ENCODE assay signal across 14 cellular contexts in genomic region chr2:240508832-240509545, GRCh38.
"Had no signal": no experiment of that assay in that cellular context is flagged by ENCODE, and none has a peak within 500 bp of the region (broad histone marks: within the 10 kb centered on the region; RNA-seq: fewer than 3 reads in every experiment).

No MANE protein-coding gene starts in this region.

- H3K4me3 ChIP-seq: body of pancreas, transverse colon had no signal

- DNase-seq: activated naive CD8-positive, alpha-beta T cell treated with anti-CD3 and anti-CD28 coated beads for 36 hours; amygdala; dermis blood vessel endothelial cell; erythroblast; left cardiac atrium; naive thymus-derived CD4-positive, alpha-beta T cell; retina; stimulated activated CD4-positive, alpha-beta T cell treated with anti-CD3 and anti-CD28 coated beads, Interleukin-4, amount 100 ng/mL, for 1 hour; stimulated activated naive CD4-positive, alpha-beta T cell treated with Interleukin-2 at 50 U/mL for 16 hours; T1000; transverse colon had no signal

- ATAC-seq: activated CD4-positive, CD25-positive, alpha-beta regulatory T cell treated with anti-CD3 and anti-CD28 coated beads, Interleukin-2, amount 50 U/mL, for 24 hours; body of pancreas; left cardiac atrium; naive thymus-derived CD4-positive, alpha-beta T cell; T-cell had no signal

- H3K27ac ChIP-seq: body of pancreas, transverse colon had no signal

- H3K9me3 ChIP-seq: body of pancreas, transverse colon had no signal

- H3K4me1 ChIP-seq: body of pancreas had no signal

- H3K27me3 ChIP-seq: body of pancreas, transverse colon had no signal

- H3K36me3 ChIP-seq: transverse colon had no signal
